Comparison of ENCODE assay signal across 15 cellular contexts in the genomic region with DNA sequence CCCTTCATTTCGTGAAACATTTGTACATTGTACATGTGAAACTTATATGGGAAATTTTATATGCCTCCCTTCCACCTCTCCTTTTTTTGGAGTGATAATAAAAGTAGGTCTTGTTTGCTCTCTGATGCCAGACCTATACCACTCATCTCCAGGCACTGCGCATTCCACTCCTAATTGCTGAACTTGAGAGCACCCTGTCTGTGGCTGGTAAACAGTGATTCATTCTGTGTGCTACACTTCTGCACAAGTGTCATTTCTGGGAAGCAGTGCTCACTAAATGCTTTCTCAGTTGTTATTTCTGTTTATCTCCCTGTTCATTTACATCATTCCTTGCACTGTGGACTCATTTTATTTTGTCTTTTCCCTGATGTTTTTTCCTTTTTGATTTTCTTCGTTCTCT. TPM values are rescaled to one million over a fixed set of nuclear protein-coding genes. Genes with fewer than 3 reads are reported as not detected.
DNase-seq lines count a peak whose midpoint lies in the region; ATAC-seq, FAIRE-seq and TF ChIP-seq lines count a peak whose summit lies in the region.
"Had no signal": no experiment of that assay in that cellular context is flagged by ENCODE, and none has a peak within 500 bp of the region (broad histone marks: within the 10 kb centered on the region; RNA-seq: fewer than 3 reads in every experiment).

No MANE protein-coding gene starts in this region.

- no peak overlapping the region for H3K4me3 ChIP-seq in astrocyte (ENCODE audit: insufficient read depth, low read depth, low read length)
- no peak overlapping the region for H3K4me3 ChIP-seq in mesenchymal stem cell (ENCODE audit: insufficient read depth in 1 of 2, low read depth in 1 of 2, low read length in 2 of 2)
- H3K4me3 ChIP-seq: skin epidermis, uterus had no signal

- H3K27me3 Mint-ChIP-seq in astrocyte (ENCODE audit: low read depth, unreplicated experiment) (no peaks in the 10 kb centered on the region), Calu3 (ENCODE audit: unreplicated experiment) (peaks cover 22% of the 10 kb centered on the region)

- H2BK120ac ChIP-seq in mesenchymal stem cell (ENCODE audit: low read depth, low read length) = no peak overlapping the region

- no peaks in the 10 kb centered on the region for H3K27me3 ChIP-seq in astrocyte (ENCODE audit: insufficient read depth, low read length)
- peaks cover 0 to 6% of the 10 kb centered on the region in 2 experiments for H3K27me3 ChIP-seq in mesenchymal stem cell (ENCODE audit: control insufficient read depth in 1 of 2, insufficient read depth in 1 of 2, low read length in 2 of 2)
- H3K27me3 ChIP-seq: uterus had no signal

- H3K27ac Mint-ChIP-seq in astrocyte (ENCODE audit: unreplicated experiment) = peak overlapping the region; percentile 29
- H3K27ac Mint-ChIP-seq in Calu3 (ENCODE audit: unreplicated experiment) = no peak overlapping the region
- H3K27ac Mint-ChIP-seq: naive thymus-derived CD8-positive, alpha-beta T cell had no signal

- no peak overlapping the region for H4K91ac ChIP-seq in mesenchymal stem cell (ENCODE audit: low read length)

- H2AFZ ChIP-seq in astrocyte (ENCODE audit: low read depth, low read length) (no peak overlapping the region), mesenchymal stem cell (ENCODE audit: low read depth, low read length) (no peak overlapping the region)

- no peak for FAIRE-seq in astrocyte (lab: Jason Lieb, UNC)
- FAIRE-seq: RCC 7860 had no signal

- no peak overlapping the region for H3K9ac ChIP-seq in astrocyte (ENCODE audit: low read length)
- no peak overlapping the region for H3K9ac ChIP-seq in mesenchymal stem cell (ENCODE audit: low read length)

- H3K36me3 ChIP-seq in astrocyte (ENCODE audit: insufficient read depth, low read length) (no peaks in the 10 kb centered on the region), mesenchymal stem cell (ENCODE audit: control insufficient read depth in 1 of 2, insufficient read depth in 2 of 2, low read depth in 1 of 2, low read length in 2 of 2) (no peaks in the 10 kb centered on the region)
- H3K36me3 ChIP-seq: uterus had no signal

- H3K9me3 Mint-ChIP-seq in astrocyte (ENCODE audit: unreplicated experiment) = peaks cover 2% of the 10 kb centered on the region
- peaks cover 2% of the 10 kb centered on the region for H3K9me3 Mint-ChIP-seq in Calu3 (ENCODE audit: low read depth, unreplicated experiment)

- 56% methylated on average over 2 of the region's 3 CpGs for WGBS in mesenchymal stem cell

- no peak overlapping the region for H2BK15ac ChIP-seq in mesenchymal stem cell (ENCODE audit: low read depth, poor library complexity, severe bottlenecking)

- H3K9me3 ChIP-seq in astrocyte (ENCODE audit: insufficient read depth, low read depth, low read length) (no peaks in the 10 kb centered on the region), mesenchymal stem cell (ENCODE audit: control insufficient read depth, low read length) (no peaks in the 10 kb centered on the region)
- H3K9me3 ChIP-seq: uterus had no signal

- H3K23ac ChIP-seq in mesenchymal stem cell (ENCODE audit: low read length in 2 of 2) = no peak overlapping the region

- DNase-seq in COLO668 (lab: John Stamatoyannopoulos, UW; ENCODE audit: unreplicated experiment) (peak; percentile 42), NCI-H1105 treated with DMSO at 0.1 percent for 48 hours (lab: John Stamatoyannopoulos, UW) (peak; percentile 83), astrocyte (ENCODE audit: low read depth) (peak; percentile 72), mesenchymal stem cell (peak; percentile 77), Calu3 (no peak), NCI-H2227 (lab: John Stamatoyannopoulos, UW; ENCODE audit: unreplicated experiment) (no peak), epidermal melanocyte (ENCODE audit: insufficient read length, low spot score) (no peak)
- DNase-seq: activated CD8-positive, alpha-beta memory T cell treated with anti-CD3 and anti-CD28 coated beads, Interleukin-2, amount 50 U/mL, for 48 hours; CD8-positive, alpha-beta memory T cell; naive thymus-derived CD8-positive, alpha-beta T cell; NCI-H1436; uterus had no signal

- H3K4ac ChIP-seq in mesenchymal stem cell (ENCODE audit: low read depth in 1 of 2, low read length in 2 of 2) = no peak overlapping the region

- H3K4me1 ChIP-seq in astrocyte (ENCODE audit: insufficient read depth, low read length) (no peaks in the 10 kb centered on the region), mesenchymal stem cell (ENCODE audit: control insufficient read depth, insufficient read depth, low read depth, low read length) (no peaks in the 10 kb centered on the region)
- H3K4me1 ChIP-seq: uterus had no signal

- H3K18ac ChIP-seq in mesenchymal stem cell (ENCODE audit: low read depth in 1 of 2, low read length in 2 of 2) = no peak overlapping the region

- no TSS peak for BruUV-seq in Calu3 (replicated peaks; lab: Mats Ljungman, UMichigan)

- H3K14ac ChIP-seq in mesenchymal stem cell (ENCODE audit: low read length in 2 of 2) = no peak overlapping the region

- H3K36me3 Mint-ChIP-seq in astrocyte (ENCODE audit: low read depth, unreplicated experiment) (no peaks in the 10 kb centered on the region), Calu3 (ENCODE audit: insufficient read depth, unreplicated experiment) (no peaks in the 10 kb centered on the region)
- H3K36me3 Mint-ChIP-seq: CD8-positive, alpha-beta memory T cell; naive thymus-derived CD8-positive, alpha-beta T cell had no signal

- H3K4me1 Mint-ChIP-seq in astrocyte (ENCODE audit: low read depth, unreplicated experiment) (peaks cover 41% of the 10 kb centered on the region), Calu3 (ENCODE audit: low read depth, unreplicated experiment) (no peaks in the 10 kb centered on the region)
- H3K4me1 Mint-ChIP-seq: CD8-positive, alpha-beta memory T cell; naive thymus-derived CD8-positive, alpha-beta T cell had no signal

- H3K4me2 ChIP-seq in astrocyte (ENCODE audit: low read length) (no peak overlapping the region), mesenchymal stem cell (ENCODE audit: low read length, poor library complexity, severe bottlenecking) (no peak overlapping the region)

- no peak overlapping the region for H4K8ac ChIP-seq in mesenchymal stem cell (ENCODE audit: low read length)

- H2AK5ac ChIP-seq in mesenchymal stem cell (ENCODE audit: low read length, severe bottlenecking) = no peak overlapping the region

- intact Hi-C loops in Calu3 (cut with micrococcal nuclease; ENCODE audit: unreplicated experiment) = no loop called here

- no peak overlapping the region for H3K27ac ChIP-seq in astrocyte (ENCODE audit: low read depth, low read length)
- no peak overlapping the region for H3K27ac ChIP-seq in mesenchymal stem cell (ENCODE audit: low read length, poor library complexity, severe bottlenecking)
- H3K27ac ChIP-seq: uterus had no signal

- CTCF ChIA-PET in Calu3 (lab: Charles Lee) = no interaction called here

- H3K4me3 Mint-ChIP-seq in astrocyte (ENCODE audit: unreplicated experiment) (no peak overlapping the region), Calu3 (ENCODE audit: low read depth, unreplicated experiment) (no peak overlapping the region)
- H3K4me3 Mint-ChIP-seq: CD8-positive, alpha-beta memory T cell; naive thymus-derived CD8-positive, alpha-beta T cell had no signal

- H3K79me1 ChIP-seq in mesenchymal stem cell (replicated peaks; ENCODE audit: low read length, poor library complexity, severe bottlenecking) = no peaks in the 10 kb centered on the region

- no peak overlapping the region for H2BK5ac ChIP-seq in mesenchymal stem cell (ENCODE audit: low read depth, low read length, poor library complexity, severe bottlenecking)

- no peaks in the 10 kb centered on the region for H4K20me1 ChIP-seq in astrocyte (ENCODE audit: insufficient read depth, low read length)

- H3K79me2 ChIP-seq in astrocyte (ENCODE audit: insufficient read depth, low read length) = no peaks in the 10 kb centered on the region

- H2BK12ac ChIP-seq in mesenchymal stem cell (ENCODE audit: low read length in 2 of 2) = no peak overlapping the region

- ATAC-seq in HG02852 (IDR thresholded peaks at IDR 0.05; ENCODE audit: unreplicated experiment) = no peak
- ATAC-seq: naive thymus-derived CD8-positive, alpha-beta T cell had no signal

- TF ChIP-seq CTCF in astrocyte (IDR thresholded peaks at IDR 0.05; ENCODE audit: insufficient read depth, low read depth, low read length) = no peak
- TF ChIP-seq CTCF in Calu3 (IDR thresholded peaks at IDR 0.05; ENCODE audit: unreplicated experiment) = no peak

RNA-seq across cellular contexts. Expression of a gene that starts 15.6 kb away (rescaled TPM):
- total RNA-seq in astrocyte = 6.1 and 8.9 TPM in 2 replicates
- 4.3 TPM for polyA plus RNA-seq in mesenchymal stem cell (2013, experiment 1 of 2)
- 4.0 TPM for polyA plus RNA-seq in mesenchymal stem cell (2013, experiment 2 of 2)
- total RNA-seq in Calu3 (2022) = 2.6 and 3.0 TPM in 2 replicates
- total RNA-seq: CD8-positive, alpha-beta memory T cell; naive thymus-derived CD8-positive, alpha-beta T cell had no signal
- polyA plus RNA-seq: CD8-positive, alpha-beta memory T cell; naive thymus-derived CD8-positive, alpha-beta T cell had no signal

Comparison
In these comparisons a context has a peak if more than half of its experiments do, and no peak if none do; other contexts are left out.
1. DNase-seq: peak in COLO668 (single experiment), NCI-H1105 treated with DMSO at 0.1 percent for 48 hours (single experiment), astrocyte (single experiment) and mesenchymal stem cell (single experiment); none in Calu3 (single experiment), NCI-H2227 (single experiment) and epidermal melanocyte (single experiment).